1 cellular context compared by ENCODE assay signal in genomic region chr11:2268911-2269600, GRCh38.
TF ChIP-seq lines count a peak whose summit lies in the region.

No MANE protein-coding gene starts in this region.

TF ChIP-seq in HepG2, 621 proteins besides CTCF, POLR2A, EP300 and RAD21 (continued from another document and continues in another):
- TF ChIP-seq, protein P1, sequence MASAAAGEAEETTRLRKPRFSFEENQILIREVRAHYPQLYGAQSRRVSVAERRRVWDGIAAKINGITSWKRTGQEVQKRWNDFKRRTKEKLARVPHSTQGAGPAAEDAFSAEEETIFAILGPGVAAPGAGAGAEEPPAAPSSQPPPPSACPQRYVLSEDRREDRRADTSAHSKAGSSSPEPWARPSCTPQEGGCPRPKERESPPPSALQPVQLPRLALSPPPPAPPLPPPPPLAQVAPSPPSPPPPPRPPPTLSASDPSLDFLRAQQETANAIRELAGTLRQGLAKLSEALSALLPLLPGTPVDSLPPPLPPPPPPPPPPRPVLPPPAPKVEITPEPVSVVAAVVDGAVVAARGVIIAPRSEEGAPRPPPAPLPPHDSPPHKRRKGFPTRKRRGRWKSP (CRISPR knock-in tag; IDR thresholded peaks at IDR 0.05), result 0 out of 2 replicates have a peak, but pooled peaks have one; percentile 22
- TF ChIP-seq NFYC (CRISPR knock-in tag; IDR thresholded peaks at IDR 0.05), result no peak
- 0 out of 2 replicates have a peak, but pooled peaks have one; percentile 10 for TF ChIP-seq PBX3 (CRISPR knock-in tag; IDR thresholded peaks at IDR 0.05; ENCODE audit: borderline replicate concordance)
- TF ChIP-seq ZNF878 (CRISPR knock-in tag; IDR thresholded peaks at IDR 0.05), result no peak
- no peak for TF ChIP-seq KAT7 (CRISPR knock-in tag; IDR thresholded peaks at IDR 0.05; ENCODE audit: borderline replicate concordance)
- no peak for TF ChIP-seq GLMP (CRISPR knock-in tag; IDR thresholded peaks at IDR 0.05; ENCODE audit: borderline replicate concordance)
- no peak for TF ChIP-seq FOXM1 (CRISPR knock-in tag; IDR thresholded peaks at IDR 0.05)
- no peak for TF ChIP-seq MNT (IDR thresholded peaks at IDR 0.05)
- no peak for TF ChIP-seq SOX6 (IDR thresholded peaks at IDR 0.05)
- no peak; the same call in 1 of the 2 replicates for TF ChIP-seq SOX6 (CRISPR knock-in tag; IDR thresholded peaks at IDR 0.05)
- TF ChIP-seq IRX3 (CRISPR knock-in tag; IDR thresholded peaks at IDR 0.05; ENCODE audit: borderline replicate concordance, low read depth), result no peak
- TF ChIP-seq CSRNP2 (CRISPR knock-in tag; conservative IDR thresholded peaks at IDR 0.05; ENCODE audit: low read depth), result no peak
- TF ChIP-seq MTA3 (CRISPR knock-in tag; IDR thresholded peaks at IDR 0.05), result no peak
- TF ChIP-seq ZNF577 (CRISPR knock-in tag; IDR thresholded peaks at IDR 0.05; ENCODE audit: borderline replicate concordance, low read depth), result no peak
- peak; percentile 54; the same call in 1 of the 2 replicates for TF ChIP-seq TFE3 (CRISPR knock-in tag; IDR thresholded peaks at IDR 0.05)
- no peak for TF ChIP-seq ZNF841 (CRISPR knock-in tag; IDR thresholded peaks at IDR 0.05; ENCODE audit: borderline replicate concordance)
- TF ChIP-seq JUND (CRISPR knock-in tag; IDR thresholded peaks at IDR 0.05), result no peak
- TF ChIP-seq HNRNPUL1 (IDR thresholded peaks at IDR 0.05; ENCODE audit: low read depth, low read length), result no peak
- TF ChIP-seq ZNF12 (CRISPR knock-in tag; IDR thresholded peaks at IDR 0.05), result no peak
- TF ChIP-seq CHD2 (IDR thresholded peaks at IDR 0.05; ENCODE audit: low read depth, low read length), result no peak
- no peak for TF ChIP-seq HNRNPH1 (optimal IDR thresholded peaks at IDR 0.05; ENCODE audit: low read depth, low read length)
- TF ChIP-seq SETDB1 (CRISPR knock-in tag; IDR thresholded peaks at IDR 0.05; ENCODE audit: borderline replicate concordance), result no peak
- no peak for TF ChIP-seq ZBTB21 (CRISPR knock-in tag; IDR thresholded peaks at IDR 0.05)
- TF ChIP-seq GPBP1L1 (CRISPR knock-in tag; IDR thresholded peaks at IDR 0.05), result no peak
- TF ChIP-seq, protein P2, sequence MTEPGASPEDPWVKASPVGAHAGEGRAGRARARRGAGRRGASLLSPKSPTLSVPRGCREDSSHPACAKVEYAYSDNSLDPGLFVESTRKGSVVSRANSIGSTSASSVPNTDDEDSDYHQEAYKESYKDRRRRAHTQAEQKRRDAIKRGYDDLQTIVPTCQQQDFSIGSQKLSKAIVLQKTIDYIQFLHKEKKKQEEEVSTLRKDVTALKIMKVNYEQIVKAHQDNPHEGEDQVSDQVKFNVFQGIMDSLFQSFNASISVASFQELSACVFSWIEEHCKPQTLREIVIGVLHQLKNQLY (CRISPR knock-in tag; IDR thresholded peaks at IDR 0.05), result no peak; the same call in 1 of the 2 replicates
- TF ChIP-seq NKX3-1 (CRISPR knock-in tag; IDR thresholded peaks at IDR 0.05), result 0 out of 2 replicates have a peak, but pooled peaks have one; percentile 44
- TF ChIP-seq, protein P3, sequence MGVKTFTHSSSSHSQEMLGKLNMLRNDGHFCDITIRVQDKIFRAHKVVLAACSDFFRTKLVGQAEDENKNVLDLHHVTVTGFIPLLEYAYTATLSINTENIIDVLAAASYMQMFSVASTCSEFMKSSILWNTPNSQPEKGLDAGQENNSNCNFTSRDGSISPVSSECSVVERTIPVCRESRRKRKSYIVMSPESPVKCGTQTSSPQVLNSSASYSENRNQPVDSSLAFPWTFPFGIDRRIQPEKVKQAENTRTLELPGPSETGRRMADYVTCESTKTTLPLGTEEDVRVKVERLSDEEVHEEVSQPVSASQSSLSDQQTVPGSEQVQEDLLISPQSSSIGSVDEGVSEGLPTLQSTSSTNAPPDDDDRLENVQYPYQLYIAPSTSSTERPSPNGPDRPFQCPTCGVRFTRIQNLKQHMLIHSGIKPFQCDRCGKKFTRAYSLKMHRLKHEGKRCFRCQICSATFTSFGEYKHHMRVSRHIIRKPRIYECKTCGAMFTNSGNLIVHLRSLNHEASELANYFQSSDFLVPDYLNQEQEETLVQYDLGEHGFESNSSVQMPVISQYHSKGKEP (CRISPR knock-in tag; IDR thresholded peaks at IDR 0.05), result no peak
- TF ChIP-seq ATF7-NPFF (CRISPR knock-in tag; IDR thresholded peaks at IDR 0.05; ENCODE audit: low read depth), result no peak; the same call in 1 of the 2 replicates
- no peak for TF ChIP-seq TRIM24 (CRISPR knock-in tag; IDR thresholded peaks at IDR 0.05)
- TF ChIP-seq, protein P4, sequence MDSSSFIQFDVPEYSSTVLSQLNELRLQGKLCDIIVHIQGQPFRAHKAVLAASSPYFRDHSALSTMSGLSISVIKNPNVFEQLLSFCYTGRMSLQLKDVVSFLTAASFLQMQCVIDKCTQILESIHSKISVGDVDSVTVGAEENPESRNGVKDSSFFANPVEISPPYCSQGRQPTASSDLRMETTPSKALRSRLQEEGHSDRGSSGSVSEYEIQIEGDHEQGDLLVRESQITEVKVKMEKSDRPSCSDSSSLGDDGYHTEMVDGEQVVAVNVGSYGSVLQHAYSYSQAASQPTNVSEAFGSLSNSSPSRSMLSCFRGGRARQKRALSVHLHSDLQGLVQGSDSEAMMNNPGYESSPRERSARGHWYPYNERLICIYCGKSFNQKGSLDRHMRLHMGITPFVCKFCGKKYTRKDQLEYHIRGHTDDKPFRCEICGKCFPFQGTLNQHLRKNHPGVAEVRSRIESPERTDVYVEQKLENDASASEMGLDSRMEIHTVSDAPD (CRISPR knock-in tag; IDR thresholded peaks at IDR 0.05), result no peak
- 0 out of 2 replicates have a peak, but pooled peaks have one; percentile 57 for TF ChIP-seq TOE1 (CRISPR knock-in tag; IDR thresholded peaks at IDR 0.05)
- TF ChIP-seq IRF1 (CRISPR knock-in tag; IDR thresholded peaks at IDR 0.05; ENCODE audit: low read depth), result no peak
- no peak; the same call in 1 of the 2 replicates for TF ChIP-seq TAF1 (CRISPR knock-in tag; IDR thresholded peaks at IDR 0.05)
- TF ChIP-seq ATF4 (CRISPR knock-in tag; IDR thresholded peaks at IDR 0.05), result peak in 1 of 2 experiments; percentile 73; a peak in 2 of 4 replicates
- TF ChIP-seq NR0B2 (CRISPR knock-in tag; IDR thresholded peaks at IDR 0.05), result no peak
- TF ChIP-seq CEBPG (CRISPR knock-in tag; IDR thresholded peaks at IDR 0.05), result peak; percentile 91
- TF ChIP-seq FOSL1 (CRISPR knock-in tag; IDR thresholded peaks at IDR 0.05; ENCODE audit: borderline replicate concordance), result no peak
- TF ChIP-seq ZNF496 (CRISPR knock-in tag; IDR thresholded peaks at IDR 0.05; ENCODE audit: insufficient replicate concordance), result no peak
- no peak for TF ChIP-seq TMF1 (CRISPR knock-in tag; IDR thresholded peaks at IDR 0.05; ENCODE audit: low read depth)
- peak; percentile 70 for TF ChIP-seq SALL1 (CRISPR knock-in tag; IDR thresholded peaks at IDR 0.05)
- TF ChIP-seq AGO2 (optimal IDR thresholded peaks at IDR 0.05; ENCODE audit: low read depth, low read length), result no peak
- no peak for TF ChIP-seq EZH2 (conservative IDR thresholded peaks at IDR 0.05; ENCODE audit: low read depth, low read length)
- TF ChIP-seq ZBTB20 (CRISPR knock-in tag; IDR thresholded peaks at IDR 0.05; ENCODE audit: borderline replicate concordance, low read depth), result no peak; the same call in 1 of the 2 replicates
- TF ChIP-seq ZFP62 (CRISPR knock-in tag; IDR thresholded peaks at IDR 0.05), result no peak
- no peak for TF ChIP-seq BRCA1 (CRISPR knock-in tag; IDR thresholded peaks at IDR 0.05)
- no peak for TF ChIP-seq ZNF83 (CRISPR knock-in tag; IDR thresholded peaks at IDR 0.05; ENCODE audit: borderline replicate concordance)
- no peak for TF ChIP-seq SKI (IDR thresholded peaks at IDR 0.05; ENCODE audit: partially characterized antibody)
- no peak for TF ChIP-seq ZSCAN25 (CRISPR knock-in tag; IDR thresholded peaks at IDR 0.05)
- no peak for TF ChIP-seq SSRP1 (CRISPR knock-in tag; IDR thresholded peaks at IDR 0.05)
- TF ChIP-seq ZNF607 (CRISPR knock-in tag; IDR thresholded peaks at IDR 0.05; ENCODE audit: borderline replicate concordance), result no peak
- no peak for TF ChIP-seq ZNF367 (CRISPR knock-in tag; IDR thresholded peaks at IDR 0.05; ENCODE audit: borderline replicate concordance)
- no peak for TF ChIP-seq ZFP36 (IDR thresholded peaks at IDR 0.05; ENCODE audit: borderline replicate concordance, low read depth, low read length, partially characterized antibody)
- no peak for TF ChIP-seq HNRNPL (IDR thresholded peaks at IDR 0.05; ENCODE audit: low read depth, low read length)
